ENCODE assay signal across 1 cellular context in genomic region chr6:24927234-24927955, GRCh38.
TF ChIP-seq lines count a peak whose summit lies in the region.

No MANE protein-coding gene starts in this region.

TF ChIP-seq in GM23338, 12 proteins besides CTCF, POLR2A, EP300 and RAD21 (continued from another document):
- TF ChIP-seq ETS1 (IDR thresholded peaks at IDR 0.05) (no peak), EZH2 (IDR thresholded peaks at IDR 0.05; ENCODE audit: low read depth, unreplicated experiment) (no peak), REST (IDR thresholded peaks at IDR 0.05; ENCODE audit: unreplicated experiment) (no peak), EZH2phosphoT487 (IDR thresholded peaks at IDR 0.05; ENCODE audit: unreplicated experiment) (no peak), NANOG (IDR thresholded peaks at IDR 0.05; ENCODE audit: borderline replicate concordance) (no peak), ZNF114 (CRISPR knock-in tag; IDR thresholded peaks at IDR 0.05) (no peak)
